In the genomic region with DNA sequence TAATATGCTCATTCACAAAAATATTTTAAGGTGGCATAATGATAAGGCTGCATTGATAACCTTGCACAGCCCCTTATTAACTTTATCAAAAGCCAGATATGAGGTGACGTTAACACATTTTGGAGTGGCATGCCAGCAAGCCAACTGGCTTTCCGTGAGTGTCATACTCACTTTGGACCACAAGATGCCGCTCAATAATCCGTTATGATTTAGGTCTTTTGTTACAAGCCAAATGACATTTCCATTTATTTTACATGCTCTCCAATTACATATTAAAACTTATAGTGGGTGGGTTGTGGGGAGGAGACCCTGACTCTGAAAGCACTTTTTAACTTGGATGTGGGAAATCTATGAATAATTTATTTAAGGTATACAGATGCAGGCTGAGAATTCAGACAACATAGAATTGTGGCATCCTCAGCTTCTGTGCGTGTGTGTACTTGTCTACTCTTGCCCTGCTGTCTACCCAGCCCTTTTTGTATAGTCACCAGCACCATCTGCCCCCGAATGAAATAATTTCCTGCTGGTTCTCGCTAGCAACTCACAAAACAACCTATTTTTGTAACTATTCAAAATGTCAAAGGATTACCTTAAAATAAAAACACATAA, we compare ENCODE assay signal across 8 cellular contexts.
DNase-seq lines count a peak whose midpoint lies in the region; ATAC-seq, FAIRE-seq and TF ChIP-seq lines count a peak whose summit lies in the region.

No MANE protein-coding gene starts in this region.

- FAIRE-seq in A204.1 (lab: Jason Lieb, UNC) (peak; percentile 66), K562 (lab: Jason Lieb, UNC) (no peak)

- no peaks in the 10 kb centered on the region for H3K36me3 ChIP-seq in K562 (ENCODE audit: control insufficient read depth, insufficient read depth, low read length)
- no peaks in the 10 kb centered on the region for H3K36me3 ChIP-seq in ovary

- no peaks in the 10 kb centered on the region for H3K9me1 ChIP-seq in K562 (ENCODE audit: control insufficient read depth, insufficient read depth, low read length)

- H4K20me1 ChIP-seq in K562 (replicated peaks; ENCODE audit: control insufficient read depth, insufficient read depth, low read length): no peaks in the 10 kb centered on the region

- H3K4me2 ChIP-seq in K562 (ENCODE audit: insufficient read depth, low read length): no peak overlapping the region

- TF ChIP-seq CTCF in K562 (IDR thresholded peaks at IDR 0.05 in 2 of 3, conservative IDR thresholded peaks at IDR 0.05 in 1 of 3; ENCODE audit: insufficient read depth in 2 of 3, low read depth in 1 of 3, low read length in 3 of 3) (peak; percentile 18 to 55 (median 54); a peak in 3 of 6 replicates), ovary (IDR thresholded peaks at IDR 0.05) (peak in 1 of 3 donors; percentile 53)

- H3K27me3 ChIP-seq in K562 (ENCODE audit: control insufficient read depth in 2 of 2, insufficient read depth in 2 of 2, low read length in 2 of 2) (no peaks in the 10 kb centered on the region), ovary (no peaks in the 10 kb centered on the region)

- intact Hi-C loops in K562 (cut with micrococcal nuclease) (no loop called here), ovary (cut with DNase I) (no loop called here)

- 0% methylated on average over 6 of the region's 7 CpGs for WGBS in K562 (ENCODE audit: insufficient coverage, low coverage, missing lambda C conversion rate)
- 18 to 24% (median 18%) methylated on average over 7 of the region's 7 CpGs for WGBS in ovary, 3 donors

- H3K27ac ChIP-seq in K562 (ENCODE audit: extremely low read depth, low read depth, low read length) (no peak overlapping the region), ovary (no peak overlapping the region)

- POLR2A ChIA-PET in K562 (lab: Yijun Ruan, JAX): no interaction called here

- in situ Hi-C loops in K562 (cut with MboI): no loop called here

- H3K4me3 ChIP-seq in K562 (no peak overlapping the region), ovary (no peak overlapping the region)

- DNase-seq in ELF-1 (ENCODE audit: low read depth, low spot score): peak; percentile 6
- DNase-seq in NCI-H2171 (lab: John Stamatoyannopoulos, UW): peak; percentile 80
- peak; percentile 7 to 17 (median 16) for DNase-seq in K562 (ENCODE audit: extremely low read depth in 1 of 4, low spot score in 3 of 4)
- DNase-seq in left lobe of liver (ENCODE audit: low spot score): no peak
- DNase-seq in mesenteric fat pad (ENCODE audit: low spot score): no peak
- no peak for DNase-seq in ovary

- ATAC-seq in HG02798 (IDR thresholded peaks at IDR 0.05; ENCODE audit: poor library complexity, unreplicated experiment) (peak; percentile 75), K562 (no peak), left lobe of liver (peak; percentile 84)

- H3K4me1 ChIP-seq in K562 (replicated peaks in 1 of 2; ENCODE audit: control insufficient read depth in 2 of 2, insufficient read depth in 2 of 2, low read length in 2 of 2) (no peaks in the 10 kb centered on the region), ovary (ENCODE audit: insufficient read depth) (peaks cover 4% of the 10 kb centered on the region)

- CTCF ChIA-PET in K562 (lab: Yijun Ruan, JAX; ENCODE audit: low intra/inter-chr PET ratio): no interaction called here

- H3K9ac ChIP-seq in K562 (ENCODE audit: insufficient read depth in 1 of 2, low read depth in 2 of 2, low read length in 2 of 2): no peak overlapping the region

- TF ChIP-seq POLR2A in K562 (conservative IDR thresholded peaks at IDR 0.05) (no peak), ovary (IDR thresholded peaks at IDR 0.05) (no peak)

- no peak overlapping the region for H2AFZ ChIP-seq in K562 (ENCODE audit: low read depth, low read length)

- TF ChIP-seq EP300 in K562 (IDR thresholded peaks at IDR 0.05; ENCODE audit: low read length): no peak
- TF ChIP-seq EP300 in ovary (IDR thresholded peaks at IDR 0.05): no peak

- no peaks in the 10 kb centered on the region for H3K79me2 ChIP-seq in K562 (ENCODE audit: control insufficient read depth, insufficient read depth, low read length)

- H3K9me3 ChIP-seq in K562 (replicated peaks; ENCODE audit: control insufficient read depth, insufficient read depth, low read depth, low read length) (no peaks in the 10 kb centered on the region), ovary (no peaks in the 10 kb centered on the region)

- TF ChIP-seq RAD21 in K562 (CRISPR knock-in tag; conservative IDR thresholded peaks at IDR 0.05 in 1 of 2, IDR thresholded peaks at IDR 0.05 in 1 of 2): peak in 1 of 2 experiments; percentile 53; a peak in 2 of 4 replicates

- BruUV-seq in K562 (replicated peaks; lab: Mats Ljungman, UMichigan): no TSS peak

TF ChIP-seq in K562, 482 proteins besides CTCF, POLR2A, EP300 and RAD21:
- TF ChIP-seq, protein P1, sequence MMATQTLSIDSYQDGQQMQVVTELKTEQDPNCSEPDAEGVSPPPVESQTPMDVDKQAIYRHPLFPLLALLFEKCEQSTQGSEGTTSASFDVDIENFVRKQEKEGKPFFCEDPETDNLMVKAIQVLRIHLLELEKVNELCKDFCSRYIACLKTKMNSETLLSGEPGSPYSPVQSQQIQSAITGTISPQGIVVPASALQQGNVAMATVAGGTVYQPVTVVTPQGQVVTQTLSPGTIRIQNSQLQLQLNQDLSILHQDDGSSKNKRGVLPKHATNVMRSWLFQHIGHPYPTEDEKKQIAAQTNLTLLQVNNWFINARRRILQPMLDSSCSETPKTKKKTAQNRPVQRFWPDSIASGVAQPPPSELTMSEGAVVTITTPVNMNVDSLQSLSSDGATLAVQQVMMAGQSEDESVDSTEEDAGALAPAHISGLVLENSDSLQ (IDR thresholded peaks at IDR 0.05): peak; percentile 31; the same call in 1 of the 2 replicates
- TF ChIP-seq CTBP1 (IDR thresholded peaks at IDR 0.05; ENCODE audit: borderline replicate concordance) (no peak), NEUROD1 (IDR thresholded peaks at IDR 0.05; ENCODE audit: borderline replicate concordance, low read depth, low read length, partially characterized antibody) (no peak), SMC3 (conservative IDR thresholded peaks at IDR 0.05; ENCODE audit: insufficient read depth, low read depth, low read length) (0 out of 2 replicates have a peak, but pooled peaks have one; percentile 20), EGR1 (conservative IDR thresholded peaks at IDR 0.05) (no peak)
- TF ChIP-seq, protein P2, sequence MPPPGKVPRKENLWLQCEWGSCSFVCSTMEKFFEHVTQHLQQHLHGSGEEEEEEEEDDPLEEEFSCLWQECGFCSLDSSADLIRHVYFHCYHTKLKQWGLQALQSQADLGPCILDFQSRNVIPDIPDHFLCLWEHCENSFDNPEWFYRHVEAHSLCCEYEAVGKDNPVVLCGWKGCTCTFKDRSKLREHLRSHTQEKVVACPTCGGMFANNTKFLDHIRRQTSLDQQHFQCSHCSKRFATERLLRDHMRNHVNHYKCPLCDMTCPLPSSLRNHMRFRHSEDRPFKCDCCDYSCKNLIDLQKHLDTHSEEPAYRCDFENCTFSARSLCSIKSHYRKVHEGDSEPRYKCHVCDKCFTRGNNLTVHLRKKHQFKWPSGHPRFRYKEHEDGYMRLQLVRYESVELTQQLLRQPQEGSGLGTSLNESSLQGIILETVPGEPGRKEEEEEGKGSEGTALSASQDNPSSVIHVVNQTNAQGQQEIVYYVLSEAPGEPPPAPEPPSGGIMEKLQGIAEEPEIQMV (tag; conservative IDR thresholded peaks at IDR 0.05; ENCODE audit: low read depth): no peak

Comparison
In these comparisons a context has a peak if more than half of its experiments do, and no peak if none do; other contexts are left out.
1. DNase-seq: peak in ELF-1 (single experiment), NCI-H2171 (single experiment) and K562 (4 of 4); none in left lobe of liver (single experiment), mesenteric fat pad (single experiment) and ovary (0 of 5).